Comparison of ENCODE assay signal across 8 cellular contexts in the genomic region with DNA sequence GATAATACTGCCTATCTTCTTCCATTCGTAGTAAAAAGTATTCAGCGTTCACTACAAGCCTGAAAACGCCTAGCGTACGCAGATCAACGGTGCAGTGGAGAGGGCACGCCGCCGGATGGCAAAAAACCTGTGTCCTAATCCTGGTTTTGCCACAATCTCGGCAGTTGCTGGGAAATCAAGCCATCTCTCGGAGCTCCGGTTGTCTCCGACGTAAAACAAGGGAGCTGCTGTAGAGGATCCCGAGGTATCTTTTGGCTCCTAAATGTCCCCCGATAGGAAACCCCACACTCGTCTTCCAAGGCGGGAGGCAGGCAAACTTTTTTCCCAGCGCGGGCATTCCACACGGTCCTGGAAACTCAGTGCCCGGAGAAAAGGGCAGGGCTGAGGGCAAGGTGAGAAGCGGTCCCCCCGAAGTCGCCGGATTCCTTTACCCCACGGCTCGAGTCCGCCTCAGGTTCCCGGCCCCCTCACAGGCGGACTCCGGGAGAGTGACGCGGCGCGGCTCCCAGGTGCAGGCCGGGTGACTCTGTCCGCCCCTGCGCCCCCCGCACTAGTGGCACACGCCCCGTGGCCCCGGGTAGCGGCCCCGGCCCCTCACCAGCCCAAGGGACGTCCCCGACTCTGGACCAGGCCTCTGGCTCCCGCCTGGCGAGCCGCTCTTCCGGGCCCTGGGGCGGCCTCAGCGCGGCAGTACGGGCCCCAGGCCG. TPM values are rescaled to one million over a fixed set of nuclear protein-coding genes. Genes with fewer than 3 reads are reported as not detected.
DNase-seq lines count a peak whose midpoint lies in the region; ATAC-seq and TF ChIP-seq lines count a peak whose summit lies in the region.

No MANE protein-coding gene starts in this region.

- peak overlapping the region; percentile 60 for H3K4me3 Mint-ChIP-seq in activated naive CD8-positive, alpha-beta T cell treated with anti-CD3 and anti-CD28 coated beads, Interleukin-2, amount 10 ng/mL, durations not matched to agents 7 days and 5 days

- H3K23ac ChIP-seq in trophoblast cell (ENCODE audit: low read length), result no peak overlapping the region

- H3K27me3 ChIP-seq in left ventricle myocardium inferior (ENCODE audit: low read depth) (no peaks in the 10 kb centered on the region), trophoblast cell (ENCODE audit: insufficient read depth, low read length) (no peaks in the 10 kb centered on the region)

- H3K27me3 Mint-ChIP-seq in activated naive CD8-positive, alpha-beta T cell treated with anti-CD3 and anti-CD28 coated beads, Interleukin-2, amount 10 ng/mL, durations not matched to agents 7 days and 5 days, result peaks cover 2% of the 10 kb centered on the region

- intact Hi-C loops in left ventricle myocardium inferior (cut with micrococcal nuclease), result loop anchor here (5.0 kb wide), 1 partner anchor 56 kb away; no protein-coding TSS in a partner anchor

- H3K79me2 ChIP-seq in trophoblast cell (ENCODE audit: control insufficient read depth, insufficient read depth, low read length, poor library complexity), result peaks cover 15% of the 10 kb centered on the region

- H3K18ac ChIP-seq in trophoblast cell (ENCODE audit: low read length), result peak overlapping the region; percentile 98

- H3K4me3 ChIP-seq in left ventricle myocardium inferior (peak overlapping the region; percentile 97), trophoblast cell (ENCODE audit: low read depth, low read length) (peak overlapping the region; percentile 85)

- H4K12ac ChIP-seq in trophoblast cell (ENCODE audit: low read depth, low read length), result peak overlapping the region; percentile 46

- H3K36me3 ChIP-seq in left ventricle myocardium inferior (no peaks in the 10 kb centered on the region), trophoblast cell (ENCODE audit: control insufficient read depth in 1 of 2, insufficient read depth in 2 of 2, low read length in 2 of 2) (no peaks in the 10 kb centered on the region)

- no CpG with 5 or more reads among the region's 56 CpGs for WGBS in trophoblast cell (ENCODE audit: extremely low coverage, insufficient coverage, insufficient read length)

- H3K27ac Mint-ChIP-seq in activated naive CD8-positive, alpha-beta T cell treated with anti-CD3 and anti-CD28 coated beads, Interleukin-2, amount 10 ng/mL, durations not matched to agents 7 days and 5 days, result peak overlapping the region; percentile 70

- H3K4me1 ChIP-seq in left ventricle myocardium inferior (peaks cover 58% of the 10 kb centered on the region), trophoblast cell (ENCODE audit: control insufficient read depth in 1 of 2, insufficient read depth in 2 of 2, low read length in 2 of 2) (peaks cover 0 to 8% of the 10 kb centered on the region in 2 experiments)

- H3K4me1 Mint-ChIP-seq in activated naive CD8-positive, alpha-beta T cell treated with anti-CD3 and anti-CD28 coated beads, Interleukin-2, amount 10 ng/mL, durations not matched to agents 7 days and 5 days, result peaks cover 17% of the 10 kb centered on the region

- H3K79me1 ChIP-seq in trophoblast cell (ENCODE audit: low read length), result peaks cover 13% of the 10 kb centered on the region

- peak overlapping the region; percentile 90 for H3K4me2 ChIP-seq in trophoblast cell (ENCODE audit: low read length)

- H2BK120ac ChIP-seq in trophoblast cell (ENCODE audit: insufficient read depth, low read length, poor library complexity), result peak overlapping the region; percentile 96

- H3K14ac ChIP-seq in trophoblast cell (ENCODE audit: low read length), result peak overlapping the region; percentile 65

- H3K9me3 ChIP-seq in left ventricle myocardium inferior (replicated peaks), result no peaks in the 10 kb centered on the region
- H3K9me3 ChIP-seq in trophoblast cell (ENCODE audit: insufficient read depth, low read depth, low read length), result no peaks in the 10 kb centered on the region

- ATAC-seq in HG02840 (IDR thresholded peaks at IDR 0.05; ENCODE audit: low FRiP score, unreplicated experiment) (peak; percentile 35), GM21529 (IDR thresholded peaks at IDR 0.05; ENCODE audit: unreplicated experiment) (no peak)
- peak; percentile 35 for ATAC-seq in activated naive CD8-positive, alpha-beta T cell treated with anti-CD3 and anti-CD28 coated beads, Interleukin-2, amount 10 ng/mL, durations not matched to agents 7 days and 5 days (ENCODE audit: low read depth)

- H2BK5ac ChIP-seq in trophoblast cell (ENCODE audit: low read depth, low read length, poor library complexity), result peak overlapping the region; percentile 38

- peak overlapping the region; percentile 94 for H4K8ac ChIP-seq in trophoblast cell (ENCODE audit: low read depth, low read length)

- H3K9me3 Mint-ChIP-seq in activated naive CD8-positive, alpha-beta T cell treated with anti-CD3 and anti-CD28 coated beads, Interleukin-2, amount 10 ng/mL, durations not matched to agents 7 days and 5 days, result no peaks in the 10 kb centered on the region

- POLR2A ChIA-PET in activated naive CD8-positive, alpha-beta T cell treated with anti-CD3 and anti-CD28 coated beads, Interleukin-2, amount 10 ng/mL, durations not matched to agents 7 days and 5 days (lab: Charles Lee), result interaction anchor here (1.0 to 4.4 kb wide), 4 partner anchors 12 to 56 kb away, joined by 3 to 35 read pairs (median 8); no protein-coding TSS in a partner anchor

- H2AK5ac ChIP-seq in trophoblast cell (ENCODE audit: low read length), result no peak overlapping the region

- no peak overlapping the region for H2BK12ac ChIP-seq in trophoblast cell (ENCODE audit: low read length)

- peaks cover 9% of the 10 kb centered on the region for H3K36me3 Mint-ChIP-seq in activated naive CD8-positive, alpha-beta T cell treated with anti-CD3 and anti-CD28 coated beads, Interleukin-2, amount 10 ng/mL, durations not matched to agents 7 days and 5 days

- DNase-seq in ELR (ENCODE audit: low read depth) (peak; percentile 68), RKO (ENCODE audit: low spot score) (peak; percentile 71), left ventricle myocardium inferior (no peak), trophoblast cell (peak; percentile 26 to 65), SKM-1 treated with dmso at 0.1 percent for 144 hours (lab: John Stamatoyannopoulos, UW; ENCODE audit: unreplicated experiment) (no peak)
- no peak for DNase-seq in activated naive CD8-positive, alpha-beta T cell treated with anti-CD3 and anti-CD28 coated beads, Interleukin-2, amount 10 ng/mL, durations not matched to agents 7 days and 5 days

- H3K9ac ChIP-seq in trophoblast cell (ENCODE audit: low read length), result peak overlapping the region; percentile 89

- H2AFZ ChIP-seq in trophoblast cell (ENCODE audit: insufficient read depth, low read length, poor library complexity), result peak overlapping the region; percentile 94

- TF ChIP-seq CTCF in left ventricle myocardium inferior (IDR thresholded peaks at IDR 0.05; ENCODE audit: borderline replicate concordance), result no peak

- H3K27ac ChIP-seq in left ventricle myocardium inferior (replicated peaks), result peak overlapping the region; percentile 98
- H3K27ac ChIP-seq in trophoblast cell (ENCODE audit: low read depth, low read length), result peak overlapping the region; percentile 98

- H4K91ac ChIP-seq in trophoblast cell (ENCODE audit: low read depth, low read length), result peak overlapping the region; percentile 93

- peak overlapping the region; percentile 50 for H3K4ac ChIP-seq in trophoblast cell (ENCODE audit: low read depth, low read length)

RNA-seq across cellular contexts. Expression of a gene that starts 0.6 kb away (rescaled TPM):
- total RNA-seq in activated naive CD8-positive, alpha-beta T cell treated with anti-CD3 and anti-CD28 coated beads, Interleukin-2, amount 10 ng/mL, durations not matched to agents 7 days and 5 days, result 10 to 100 TPM; 17.9 to 18.2 TPM
- total RNA-seq in left ventricle myocardium inferior, result 42.1 TPM
- polyA plus RNA-seq in trophoblast cell (2013), result 13.3 and 13.9 TPM in 2 replicates

RNA-seq across cellular contexts. Expression of a gene that starts 19.7 kb away (rescaled TPM):
- 10 to 100 TPM; 53.7 to 55.2 TPM for total RNA-seq in activated naive CD8-positive, alpha-beta T cell treated with anti-CD3 and anti-CD28 coated beads, Interleukin-2, amount 10 ng/mL, durations not matched to agents 7 days and 5 days
- 0.96 TPM for total RNA-seq in left ventricle myocardium inferior
- polyA plus RNA-seq in trophoblast cell (2013), result 16.6 and 18.0 TPM in 2 replicates

Comparison
In these comparisons a context has a peak if more than half of its experiments do, and no peak if none do; other contexts are left out.
1. DNase-seq: peak in ELR (single experiment), RKO (single experiment) and trophoblast cell (2 of 2); none in activated naive CD8-positive, alpha-beta T cell treated with anti-CD3 and anti-CD28 coated beads, Interleukin-2, amount 10 ng/mL, durations not matched to agents 7 days and 5 days (single experiment), left ventricle myocardium inferior (single experiment) and SKM-1 treated with dmso at 0.1 percent for 144 hours (single experiment).
2. RNA of a gene that starts 19.7 kb away (total RNA-seq): 53.7 to 55.2 TPM in activated naive CD8-positive, alpha-beta T cell treated with anti-CD3 and anti-CD28 coated beads, Interleukin-2, amount 10 ng/mL, durations not matched to agents 7 days and 5 days; 0.96 TPM in left ventricle myocardium inferior (single experiment); every median in the first group is over 10 times any median in the second.